In genomic region chr12:103882861-103883596, GRCh38 we compare ENCODE assay signal across 19 cellular contexts. TPM values are rescaled to one million over a fixed set of nuclear protein-coding genes. Genes with fewer than 3 reads are reported as not detected.
DNase-seq lines count a peak whose midpoint lies in the region; ATAC-seq and TF ChIP-seq lines count a peak whose summit lies in the region.
"Had no signal": no experiment of that assay in that cellular context is flagged by ENCODE, and none has a peak within 500 bp of the region (broad histone marks: within the 10 kb centered on the region; RNA-seq: fewer than 3 reads in every experiment).

No MANE protein-coding gene starts in this region.

- no peaks in the 10 kb centered on the region for H3K9me3 ChIP-seq in neural progenitor cell (ENCODE audit: low read depth)
- H3K9me3 ChIP-seq: stomach, upper lobe of left lung had no signal

- no peak overlapping the region for H3K27ac Mint-ChIP-seq in neural progenitor cell
- H3K27ac Mint-ChIP-seq: activated CD4-positive, alpha-beta T cell treated with anti-CD3 and anti-CD28 coated beads for 36 hours; activated naive CD8-positive, alpha-beta T cell treated with anti-CD3 and anti-CD28 coated beads for 36 hours; brain; nephron progenitor cell had no signal

- H3K4me1 Mint-ChIP-seq in neural progenitor cell = peaks cover 31% of the 10 kb centered on the region

- H3F3A ChIP-seq in neural progenitor cell (ENCODE audit: low read depth) = no peaks in the 10 kb centered on the region

- TF ChIP-seq CTCF in GM06990 (IDR thresholded peaks at IDR 0.05; ENCODE audit: insufficient read depth, low read length, poor library complexity, severe bottlenecking) = no peak
- no peak for TF ChIP-seq CTCF in KMS-11 (conservative IDR thresholded peaks at IDR 0.05; ENCODE audit: low read depth, low read length)
- no peak for TF ChIP-seq CTCF in foreskin fibroblast (IDR thresholded peaks at IDR 0.05; ENCODE audit: low read depth, low read length)
- no peak for TF ChIP-seq CTCF in neural progenitor cell (IDR thresholded peaks at IDR 0.05)

- H3K79me2 ChIP-seq in KMS-11 (ENCODE audit: insufficient read depth, low read depth) (no peaks in the 10 kb centered on the region), neural progenitor cell (ENCODE audit: low read depth) (no peaks in the 10 kb centered on the region)

- H3K36me3 Mint-ChIP-seq in neural progenitor cell = no peaks in the 10 kb centered on the region
- H3K36me3 Mint-ChIP-seq: activated naive CD8-positive, alpha-beta T cell treated with anti-CD3 and anti-CD28 coated beads for 36 hours; brain had no signal

- no peak overlapping the region for H3K27ac ChIP-seq in KMS-11
- H3K27ac ChIP-seq in epithelial cell of prostate = peak overlapping the region; percentile 76
- H3K27ac ChIP-seq in neural progenitor cell = no peak overlapping the region
- H3K27ac ChIP-seq: stomach, upper lobe of left lung had no signal

- no peaks in the 10 kb centered on the region for H4K20me1 ChIP-seq in KMS-11 (ENCODE audit: insufficient read depth)
- no peaks in the 10 kb centered on the region for H4K20me1 ChIP-seq in neural progenitor cell (ENCODE audit: low read depth)

- H3K27me3 ChIP-seq in GM06990 (replicated peaks; ENCODE audit: control insufficient read depth, insufficient read depth, low read length) (no peaks in the 10 kb centered on the region), KMS-11 (ENCODE audit: insufficient read depth, low read depth) (no peaks in the 10 kb centered on the region), neural progenitor cell (no peaks in the 10 kb centered on the region)
- H3K27me3 ChIP-seq: stomach, upper lobe of left lung had no signal

- H2AFZ ChIP-seq in KMS-11 (ENCODE audit: low read depth) = peak overlapping the region; percentile 19; the same call in 1 of the 2 replicates
- no peak overlapping the region for H2AFZ ChIP-seq in neural progenitor cell (replicated peaks)

- H3K4me3 Mint-ChIP-seq in neural progenitor cell = no peak overlapping the region
- H3K4me3 Mint-ChIP-seq: activated CD4-positive, alpha-beta T cell treated with anti-CD3 and anti-CD28 coated beads for 36 hours; activated naive CD8-positive, alpha-beta T cell treated with anti-CD3 and anti-CD28 coated beads for 36 hours; brain; nephron progenitor cell had no signal

- H3K9me3 Mint-ChIP-seq in neural progenitor cell = no peaks in the 10 kb centered on the region
- H3K9me3 Mint-ChIP-seq: activated naive CD8-positive, alpha-beta T cell treated with anti-CD3 and anti-CD28 coated beads for 36 hours; brain; nephron progenitor cell had no signal

- no peak overlapping the region for H3K9ac ChIP-seq in KMS-11
- H3K9ac ChIP-seq in neural progenitor cell = no peak overlapping the region

- ATAC-seq in GM18502 (IDR thresholded peaks at IDR 0.05; ENCODE audit: poor library complexity, unreplicated experiment) (peak; percentile 45), GM21528 (IDR thresholded peaks at IDR 0.05; ENCODE audit: low FRiP score, unreplicated experiment) (no peak)
- ATAC-seq: activated CD4-positive, alpha-beta T cell treated with anti-CD3 and anti-CD28 coated beads for 36 hours had no signal

- H3K27me3 Mint-ChIP-seq in neural progenitor cell (ENCODE audit: insufficient read depth, low read depth) = peaks cover 10% of the 10 kb centered on the region
- H3K27me3 Mint-ChIP-seq: activated CD4-positive, alpha-beta T cell treated with anti-CD3 and anti-CD28 coated beads for 36 hours; activated naive CD8-positive, alpha-beta T cell treated with anti-CD3 and anti-CD28 coated beads for 36 hours had no signal

- DNase-seq in GM06990 (ENCODE audit: extremely low read depth, insufficient read length) = peak; percentile 15
- peak; percentile 57 for DNase-seq in epithelial cell of prostate (ENCODE audit: low read depth, low spot score)
- DNase-seq in foreskin fibroblast = no peak
- DNase-seq in NCI-H526 treated with DMSO at 0.1 percent for 48 hours (lab: John Stamatoyannopoulos, UW) = no peak
- DNase-seq in neural progenitor cell (ENCODE audit: low spot score) = no peak
- DNase-seq: activated CD4-positive, alpha-beta T cell treated with anti-CD3 and anti-CD28 coated beads for 36 hours; activated naive CD8-positive, alpha-beta T cell treated with anti-CD3 and anti-CD28 coated beads for 36 hours; cortex of kidney; hypothalamus; NCI-H187; nephron progenitor cell; posterior cingulate gyrus; stomach; SW 1271; upper lobe of left lung had no signal

- H3K36me3 ChIP-seq in GM06990 (ENCODE audit: control insufficient read depth, insufficient read depth, low read length) = no peaks in the 10 kb centered on the region
- H3K36me3 ChIP-seq in KMS-11 (ENCODE audit: insufficient read depth) = no peaks in the 10 kb centered on the region
- no peaks in the 10 kb centered on the region for H3K36me3 ChIP-seq in neural progenitor cell
- H3K36me3 ChIP-seq: stomach, upper lobe of left lung had no signal

- H3K4me2 ChIP-seq in KMS-11 (no peak overlapping the region), neural progenitor cell (no peak overlapping the region)

- no peak overlapping the region for H3K4me3 ChIP-seq in GM06990 (replicated peaks; ENCODE audit: low read depth, low read length)
- H3K4me3 ChIP-seq in KMS-11 (IDR thresholded peaks at IDR 0.05; ENCODE audit: insufficient read depth, low read depth, low read length) = no peak overlapping the region
- H3K4me3 ChIP-seq in foreskin fibroblast (ENCODE audit: low read depth in 1 of 2, low read length in 2 of 2) = no peak overlapping the region
- H3K4me3 ChIP-seq in neural progenitor cell = no peak overlapping the region
- H3K4me3 ChIP-seq: stomach, upper lobe of left lung had no signal

- H3K4me1 ChIP-seq in KMS-11 (ENCODE audit: low read depth, poor library complexity, severe bottlenecking) (peaks cover 68% of the 10 kb centered on the region), neural progenitor cell (no peaks in the 10 kb centered on the region)
- H3K4me1 ChIP-seq: upper lobe of left lung had no signal

RNA-seq across cellular contexts. Expression of gene NT5DC3, which starts 42.0 kb away (rescaled TPM):
- total RNA-seq in neural progenitor cell (ENCODE audit: low replicate concordance) = 3.1 and 4.3 TPM in 2 replicates

RNA-seq across cellular contexts. Expression of gene HSP90B1, which starts 47.2 kb away (rescaled TPM):
- 384 and 588 TPM in 2 replicates for total RNA-seq in neural progenitor cell (ENCODE audit: low replicate concordance)

Comparison
In these comparisons a context has a peak if more than half of its experiments do, and no peak if none do; other contexts are left out.
1. DNase-seq: peak in GM06990 (single experiment) and epithelial cell of prostate (single experiment); none in foreskin fibroblast (0 of 2), NCI-H526 treated with DMSO at 0.1 percent for 48 hours (single experiment) and neural progenitor cell (single experiment).